ENCODE assay signal across 11 cellular contexts in genomic region chr17:75832652-75833400, GRCh38. TPM values are rescaled to one million over a fixed set of nuclear protein-coding genes. Genes with fewer than 3 reads are reported as not detected.
A peak's percentile ranks its signal among the peaks of the same experiment; 100 is the strongest.
DNase-seq lines count a peak whose midpoint lies in the region; ATAC-seq and TF ChIP-seq lines count a peak whose summit lies in the region.
"Had no signal": no experiment of that assay in that cellular context is flagged by ENCODE, and none has a peak within 500 bp of the region (broad histone marks: within the 10 kb centered on the region; RNA-seq: fewer than 3 reads in every experiment).

No MANE protein-coding gene starts in this region.

- peak; percentile 21 for DNase-seq in stimulated activated CD4-positive, alpha-beta T cell treated with anti-CD3 and anti-CD28 coated beads, Interleukin-4, amount 100 ng/mL, for 1 hour
- DNase-seq in stimulated activated CD4-positive, alpha-beta T cell treated with anti-CD3 and anti-CD28 coated beads, Interleukin-4, amount 100 ng/mL, for 4 hours, result no peak
- peak; percentile 18 for DNase-seq in activated gamma-delta T cell treated with anti-CD3 and anti-CD28 coated beads, Interleukin-2, amount 50 U/mL, for 16 hours (ENCODE audit: low read depth)
- DNase-seq in islet precursor cell, result peak; percentile 89
- no peak for DNase-seq in vagina (ENCODE audit: extremely low spot score in 2 of 2)
- DNase-seq in erythroblast (lab: John Stamatoyannopoulos, UW), result no peak
- no peak for DNase-seq in amygdala (lab: John Stamatoyannopoulos, UW)
- DNase-seq: GDM1, NCI-H524 had no signal

- TF ChIP-seq POLR2A in vagina (IDR thresholded peaks at IDR 0.05) (no peak), erythroblast (IDR thresholded peaks at IDR 0.05; ENCODE audit: low read length) (no peak)

- peaks cover 13% of the 10 kb centered on the region for H3K4me1 ChIP-seq in vagina

- H3K9me3 ChIP-seq in vagina, result no peaks in the 10 kb centered on the region

- peaks cover 0 to 5% of the 10 kb centered on the region in 2 donors for H3K36me3 ChIP-seq in vagina

- intact Hi-C loops in vagina (cut with DNase I), result no loop called here

- no peak overlapping the region for H3K4me3 ChIP-seq in vagina

- no peak for TF ChIP-seq CTCF in vagina (IDR thresholded peaks at IDR 0.05)

- H3K27me3 ChIP-seq in vagina, result no peaks in the 10 kb centered on the region

- ATAC-seq in GM19397 (IDR thresholded peaks at IDR 0.05; ENCODE audit: unreplicated experiment), result no peak
- ATAC-seq: left lobe of liver had no signal

- peak overlapping the region; percentile 39 for H3K27ac ChIP-seq in vagina

RNA-seq across cellular contexts. Expression of gene UNC13D, which starts 11.4 kb away (rescaled TPM):
- 32.7 TPM for total RNA-seq in vagina

RNA-seq across cellular contexts. Expression of gene WBP2, which starts 22.3 kb away (rescaled TPM):
- total RNA-seq in vagina, result 54.3 TPM

RNA-seq across cellular contexts. Expression of gene TRIM47, which starts 45.6 kb away (rescaled TPM):
- total RNA-seq in vagina, result 63.3 TPM

RNA-seq across cellular contexts. Expression of gene UNK, which starts 48.2 kb away (rescaled TPM):
- 35.1 TPM for total RNA-seq in vagina

Comparison
In these comparisons a context has a peak if more than half of its experiments do, and no peak if none do; other contexts are left out.
1. DNase-seq: peak in stimulated activated CD4-positive, alpha-beta T cell treated with anti-CD3 and anti-CD28 coated beads, Interleukin-4, amount 100 ng/mL, for 1 hour (single experiment), activated gamma-delta T cell treated with anti-CD3 and anti-CD28 coated beads, Interleukin-2, amount 50 U/mL, for 16 hours (single experiment) and islet precursor cell (single experiment); none in stimulated activated CD4-positive, alpha-beta T cell treated with anti-CD3 and anti-CD28 coated beads, Interleukin-4, amount 100 ng/mL, for 4 hours (0 of 2), vagina (0 of 2), erythroblast (0 of 2) and amygdala (0 of 56).